ENCODE assay signal across 10 cellular contexts in genomic region chr19:35746556-35746955, GRCh38. TPM values are rescaled to one million over a fixed set of nuclear protein-coding genes. Genes with fewer than 3 reads are reported as not detected.
DNase-seq lines count a peak whose midpoint lies in the region; ATAC-seq and TF ChIP-seq lines count a peak whose summit lies in the region.
"Had no signal": no experiment of that assay in that cellular context is flagged by ENCODE, and none has a peak within 500 bp of the region (broad histone marks: within the 10 kb centered on the region; RNA-seq: fewer than 3 reads in every experiment).

No MANE protein-coding gene starts in this region.

- no peak overlapping the region for H2AFZ ChIP-seq in ACC112 (ENCODE audit: low read length, unreplicated experiment)
- H2AFZ ChIP-seq in HCT116 (ENCODE audit: low read depth, low read length, poor library complexity, severe bottlenecking) = no peak overlapping the region

- H3K36me3 ChIP-seq in ACC112 (ENCODE audit: insufficient read depth, low read length) (no peaks in the 10 kb centered on the region), HCT116 (ENCODE audit: control insufficient read depth in 1 of 2, insufficient read depth in 2 of 2, low read length in 2 of 2) (no peaks in the 10 kb centered on the region; a peak in 1 of 4 replicates), ascending aorta (no peaks in the 10 kb centered on the region), mesodermal cell (ENCODE audit: control insufficient read depth, insufficient read depth, low read length) (peaks cover 17% of the 10 kb centered on the region)

- H3K27ac ChIP-seq in ACC112 (ENCODE audit: low read depth, low read length) (no peak overlapping the region), HCT116 (ENCODE audit: low read depth, low read length) (peak overlapping the region; percentile 78; the same call in 1 of the 2 replicates), ascending aorta (peak overlapping the region; percentile 99 to 100), mesodermal cell (ENCODE audit: low read depth, low read length, severe bottlenecking) (no peak overlapping the region)

- DNase-seq in HCT116 (ENCODE audit: low read depth, low spot score) = no peak
- no peak for DNase-seq in ascending aorta (ENCODE audit: low spot score in 2 of 2)
- DNase-seq in cerebellar cortex (ENCODE audit: low spot score) = no peak
- no peak for DNase-seq in omental fat pad (ENCODE audit: low spot score)
- DNase-seq in NCI-H446 (lab: John Stamatoyannopoulos, UW) = no peak
- no peak for DNase-seq in amniotic stem cell (lab: John Stamatoyannopoulos, UW)
- DNase-seq: activated CD8-positive, alpha-beta memory T cell treated with anti-CD3 and anti-CD28 coated beads, Interleukin-2, amount 50 U/mL, for 4 hours; NCI-H2171 had no signal

- H3K4me3 ChIP-seq in ACC112 (ENCODE audit: low read depth, low read length) (peak overlapping the region; percentile 100), HCT116 (replicated peaks in 1 of 2; ENCODE audit: low read depth in 1 of 2, low read length in 2 of 2) (peak overlapping the region; percentile 93 to 99), ascending aorta (peak overlapping the region; percentile 74 to 92), mesodermal cell (ENCODE audit: extremely low read depth, insufficient read depth, low read length, poor library complexity, severe bottlenecking) (peak overlapping the region; percentile 97)

- TF ChIP-seq CTCF in HCT116 (IDR thresholded peaks at IDR 0.05 in 2 of 3, conservative IDR thresholded peaks at IDR 0.05 in 1 of 3; ENCODE audit: borderline replicate concordance in 1 of 3, insufficient read depth in 1 of 3, low read depth in 2 of 3, low read length in 2 of 3) (no peak), ascending aorta (IDR thresholded peaks at IDR 0.05) (no peak), omental fat pad (IDR thresholded peaks at IDR 0.05) (no peak)

- peaks cover 10% of the 10 kb centered on the region for H3K4me1 ChIP-seq in ACC112 (ENCODE audit: control insufficient read depth, insufficient read depth, low read length, unreplicated experiment)
- H3K4me1 ChIP-seq in HCT116 (ENCODE audit: control insufficient read depth in 1 of 2, insufficient read depth in 2 of 2, low read length in 2 of 2) = peaks cover 22 to 29% of the 10 kb centered on the region in 2 experiments
- peaks cover 5 to 26% of the 10 kb centered on the region in 2 donors for H3K4me1 ChIP-seq in ascending aorta
- H3K4me1 ChIP-seq in mesodermal cell (ENCODE audit: control insufficient read depth, insufficient read depth, low read length, poor library complexity, severe bottlenecking) = peaks cover 13% of the 10 kb centered on the region

- intact Hi-C loops in HCT116 (cut with micrococcal nuclease) (no loop called here), ascending aorta (cut with DNase I) (loop anchor here (10.0 kb wide), 3 partner anchors 368 to 602 kb away; partner anchors contain the start of genes FXYD7, OVOL3, POLR2I and TBCB)

- no peaks in the 10 kb centered on the region for H4K20me1 ChIP-seq in HCT116 (ENCODE audit: insufficient read depth)

- RAD21 ChIA-PET in HCT116 (lab: Charles Lee; ENCODE audit: low non-redundant PET in 1 of 2, low total read pairs in 2 of 2, uncharacterized antibody in 2 of 2, unreplicated experiment in 2 of 2) = no interaction called here

- peak overlapping the region; percentile 82 for H3K9ac ChIP-seq in HCT116 (ENCODE audit: low read length)

- H3K79me2 ChIP-seq in ACC112 (ENCODE audit: control insufficient read depth, insufficient read depth, low read length, unreplicated experiment) (peaks cover 18% of the 10 kb centered on the region), HCT116 (ENCODE audit: insufficient read depth, low read length) (peaks cover 19% of the 10 kb centered on the region)

- CTCF ChIA-PET in HCT116 (lab: Charles Lee) = no interaction called here

- TF ChIP-seq RAD21 in HCT116 (IDR thresholded peaks at IDR 0.05; ENCODE audit: low read depth) = no peak

- peak overlapping the region; percentile 99 for H3K4me2 ChIP-seq in HCT116 (ENCODE audit: low read length)

- 93 to 99% methylated on average over 3 to 5 of the region's 5 CpGs for WGBS in mesodermal cell (ENCODE audit: insufficient coverage in 2 of 2), 2 experiments

- TF ChIP-seq POLR2A in HCT116 (IDR thresholded peaks at IDR 0.05; ENCODE audit: borderline replicate concordance, extremely low read depth, insufficient read depth, insufficient read length) = no peak

- POLR2A ChIA-PET in HCT116 (lab: Charles Lee) = no interaction called here

- H3K27me3 ChIP-seq in ACC112 (ENCODE audit: insufficient read depth, low read length) (no peaks in the 10 kb centered on the region), HCT116 (ENCODE audit: insufficient read depth, low read length) (no peaks in the 10 kb centered on the region), ascending aorta (no peaks in the 10 kb centered on the region)

- no peak for ATAC-seq in HCT116
- no peak for ATAC-seq in omental fat pad (ENCODE audit: low FRiP score)

- no peaks in the 10 kb centered on the region for H3K9me2 ChIP-seq in HCT116 (ENCODE audit: insufficient read depth)

- no TSS peak for BruUV-seq in HCT116 (replicated peaks; lab: Mats Ljungman, UMichigan)

- no peaks in the 10 kb centered on the region for H3K9me3 ChIP-seq in HCT116 (ENCODE audit: control insufficient read depth in 1 of 2, insufficient read depth in 1 of 2, low read depth in 1 of 2, low read length in 2 of 2)
- no peaks in the 10 kb centered on the region for H3K9me3 ChIP-seq in ascending aorta
- H3K9me3 ChIP-seq in mesodermal cell (ENCODE audit: control insufficient read depth, low read length) = no peaks in the 10 kb centered on the region

TF ChIP-seq in HCT116, 20 proteins besides CTCF, POLR2A, EP300 and RAD21:
- TF ChIP-seq SIN3A (IDR thresholded peaks at IDR 0.05; ENCODE audit: low read depth) = no peak
- TF ChIP-seq CBX3 (IDR thresholded peaks at IDR 0.05; ENCODE audit: low read depth) = no peak
- no peak for TF ChIP-seq ZFX (IDR thresholded peaks at IDR 0.05)

RNA-seq across cellular contexts. Expression of gene PSENEN, which starts 1.1 kb away (rescaled TPM):
- total RNA-seq in HCT116 (2021; ENCODE audit: unreplicated experiment) = 55.3 TPM
- polyA plus RNA-seq in HCT116 (2012) = 45.3 and 59.7 TPM in 2 replicates
- 110 TPM for total RNA-seq in ascending aorta
- polyA plus RNA-seq in mesodermal cell (2013, experiment 1 of 2) = 79.4 TPM
- 70.8 TPM for polyA plus RNA-seq in mesodermal cell (2013, experiment 2 of 2)
- 10 to 100 TPM; 28.1 to 58.6 (median 37.9) TPM for total RNA-seq in omental fat pad

RNA-seq across cellular contexts. Expression of gene U2AF1L4, which starts 1.3 kb away (rescaled TPM):
- total RNA-seq in HCT116 (2021; ENCODE audit: unreplicated experiment) (15.6 TPM), ascending aorta (not detected), omental fat pad (10 to 100 TPM; 18.4 to 23.8 (median 22.9) TPM)
- polyA plus RNA-seq in HCT116 (2012) = 23.1 and 23.5 TPM in 2 replicates
- polyA plus RNA-seq in mesodermal cell (2013, experiment 1 of 2) = 10.6 TPM
- polyA plus RNA-seq in mesodermal cell (2013, experiment 2 of 2) = 12.3 TPM

RNA-seq across cellular contexts. Expression of gene LIN37, which starts 1.8 kb away (rescaled TPM):
- total RNA-seq in HCT116 (2021; ENCODE audit: unreplicated experiment) (10.1 TPM), ascending aorta (29.9 TPM), omental fat pad (10 to 100 TPM; 11.3 to 18.3 (median 15.6) TPM)
- 17.7 and 18.5 TPM in 2 replicates for polyA plus RNA-seq in HCT116 (2012)
- polyA plus RNA-seq in mesodermal cell (2013, experiment 1 of 2) = 8.1 TPM
- 10.2 TPM for polyA plus RNA-seq in mesodermal cell (2013, experiment 2 of 2)

RNA-seq across cellular contexts. Expression of gene IGFLR1, which starts 4.3 kb away (rescaled TPM):
- total RNA-seq in HCT116 (2021; ENCODE audit: unreplicated experiment) (8.3 TPM), ascending aorta (not detected), omental fat pad (10 to 100 TPM in 2 of 4 donors, 1 to 10 TPM in 2; 5.8 to 14.8 (median 10.1) TPM)
- polyA plus RNA-seq in HCT116 (2012) = 4.7 and 5.8 TPM in 2 replicates
- polyA plus RNA-seq in mesodermal cell (2013, experiment 1 of 2) = 5.1 TPM
- polyA plus RNA-seq in mesodermal cell (2013, experiment 2 of 2) = 3.1 TPM

RNA-seq across cellular contexts. Expression of gene HSPB6, which starts 10.3 kb away (rescaled TPM):
- 0.93 TPM for total RNA-seq in HCT116 (2021; ENCODE audit: unreplicated experiment)
- polyA plus RNA-seq in HCT116 (2012) = 0.77 and 0.99 TPM in 2 replicates
- 265 TPM for total RNA-seq in ascending aorta
- 0.77 TPM for polyA plus RNA-seq in mesodermal cell (2013, experiment 1 of 2)
- polyA plus RNA-seq in mesodermal cell (2013, experiment 2 of 2) = 1.3 TPM
- 100 to 1,000 TPM; 107 to 203 (median 128) TPM for total RNA-seq in omental fat pad

Comparison
In these comparisons a context has a peak if more than half of its experiments do, and no peak if none do; other contexts are left out.
1. H3K27ac ChIP-seq: peak in HCT116 (single experiment) and ascending aorta (2 of 2); none in ACC112 (single experiment) and mesodermal cell (single experiment).
2. RNA of gene U2AF1L4, which starts 1.3 kb away (total RNA-seq): 18.4 to 23.8 TPM in omental fat pad and 15.6 TPM in HCT116 (single experiment); not detected in ascending aorta (single experiment); every median in the first group is over 10 times any median in the second.
3. Peak in every context shown above with its lines, with median percentiles within 50 percentile points of each other: H3K4me3 ChIP-seq.